In the genomic region with DNA sequence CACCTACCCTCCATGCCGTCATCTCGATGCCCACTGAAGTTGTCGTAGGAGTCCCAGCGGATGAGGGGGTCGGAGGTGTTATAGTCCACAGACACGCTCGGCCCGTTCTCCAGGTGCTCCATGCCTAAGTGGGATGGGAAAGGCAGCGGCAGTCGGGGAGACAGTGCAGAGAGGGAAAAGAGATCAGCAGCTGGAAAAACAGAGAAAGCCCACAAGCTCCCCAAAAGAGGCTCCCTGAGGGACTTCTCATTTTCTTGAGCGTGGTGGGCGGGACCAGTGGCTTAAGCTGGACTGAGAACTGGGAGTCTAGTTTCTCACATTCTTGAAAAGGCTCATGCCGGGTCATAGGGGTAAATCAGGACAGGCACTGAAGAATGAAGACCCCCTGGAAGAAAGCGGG, we compare ENCODE assay signal across 23 cellular contexts.
A peak's percentile ranks its signal among the peaks of the same experiment; 100 is the strongest.
DNase-seq lines count a peak whose midpoint lies in the region; ATAC-seq and TF ChIP-seq lines count a peak whose summit lies in the region.
"Had no signal": no experiment of that assay in that cellular context is flagged by ENCODE, and none has a peak within 500 bp of the region (broad histone marks: within the 10 kb centered on the region; RNA-seq: fewer than 3 reads in every experiment).

No MANE protein-coding gene starts in this region.

- ATAC-seq in HG03442 (IDR thresholded peaks at IDR 0.05; ENCODE audit: unreplicated experiment): no peak
- ATAC-seq: stimulated activated memory B cell treated with anti-CD40 and anti-IgM and Interleukin-4, amounts not matched to agents 10 μg/mL and 1 μg/mL and 100 μg/mL, for 72 hours had no signal

- H3K9me3 ChIP-seq in stomach: no peaks in the 10 kb centered on the region
- H3K9me3 ChIP-seq: A549, BLaER1, colonic mucosa had no signal

- DNase-seq in Kasumi-1 (lab: John Stamatoyannopoulos, UW) (peak; percentile 2 to 11), chondrocyte (ENCODE audit: low spot score) (no peak), myocyte (ENCODE audit: low read depth) (peak; percentile 75), stomach (no peak), HT-29 (ENCODE audit: low spot score) (no peak), T-helper 9 cell (no peak)
- DNase-seq in activated naive CD8-positive, alpha-beta T cell treated with anti-CD3 and anti-CD28 coated beads for 36 hours: no peak
- DNase-seq: activated B cell treated with CpG ODN at 0.5 μM for 24 hours; activated CD4-positive, alpha-beta memory T cell treated with anti-CD3 and anti-CD28 coated beads, Interleukin-2, amount 10 ng/mL, durations not matched to agents 7 days and 5 days; activated naive CD4-positive, alpha-beta T cell treated with Interleukin-2 at 50 U/mL for 16 hours; activated T-cell treated with anti-CD3 and anti-CD28 coated beads, Interleukin-2, amount 50 U/mL, for 1 hour; colonic mucosa; foreskin melanocyte; GM23248; KG1; kidney glomerular epithelial cell; NCI-H1092 treated with DMSO at 0.1 percent for 48 hours; NCI-H524; SHP77 treated with DMSO at 0.1 percent for 48 hours had no signal

- peaks cover 19% of the 10 kb centered on the region for H3K4me1 Mint-ChIP-seq in chondrocyte (ENCODE audit: low read depth)
- no peaks in the 10 kb centered on the region for H3K4me1 Mint-ChIP-seq in activated naive CD8-positive, alpha-beta T cell treated with anti-CD3 and anti-CD28 coated beads for 36 hours
- H3K4me1 Mint-ChIP-seq: activated CD4-positive, alpha-beta memory T cell treated with anti-CD3 and anti-CD28 coated beads, Interleukin-2, amount 10 ng/mL, durations not matched to agents 7 days and 5 days had no signal

- peak overlapping the region in 4 of 5 donors; percentile 14 to 71 (median 38) for H3K27ac ChIP-seq in stomach
- H3K27ac ChIP-seq: A549, BLaER1, colonic mucosa, GM23248 had no signal

- H3K4me3 Mint-ChIP-seq in chondrocyte (ENCODE audit: unreplicated experiment): no peak overlapping the region
- H3K4me3 Mint-ChIP-seq in activated naive CD8-positive, alpha-beta T cell treated with anti-CD3 and anti-CD28 coated beads for 36 hours: no peak overlapping the region
- H3K4me3 Mint-ChIP-seq: activated B cell treated with CpG ODN at 0.5 μM for 24 hours; activated CD4-positive, alpha-beta memory T cell treated with anti-CD3 and anti-CD28 coated beads, Interleukin-2, amount 10 ng/mL, durations not matched to agents 7 days and 5 days; stimulated activated memory B cell treated with anti-CD40 and anti-IgM and Interleukin-4, amounts not matched to agents 10 μg/mL and 1 μg/mL and 100 μg/mL, for 72 hours had no signal

- TF ChIP-seq CTCF in chondrocyte (IDR thresholded peaks at IDR 0.05) (peak; percentile 4), stomach (IDR thresholded peaks at IDR 0.05) (no peak)

- no peak overlapping the region for H3K4me3 ChIP-seq in stomach
- H3K4me3 ChIP-seq: A549, BLaER1, colonic mucosa, GM23248 had no signal

- TF ChIP-seq EP300 in stomach (IDR thresholded peaks at IDR 0.05): no peak

- no peaks in the 10 kb centered on the region for H3K27me3 ChIP-seq in stomach
- H3K27me3 ChIP-seq: BLaER1, colonic mucosa had no signal

- no peak for TF ChIP-seq POLR2A in stomach (IDR thresholded peaks at IDR 0.05)

- 80 to 86% (median 84%) methylated on average over 14 of the region's 14 CpGs for WGBS in stomach, 5 donors

- no peaks in the 10 kb centered on the region for H3K9me3 Mint-ChIP-seq in chondrocyte (ENCODE audit: low read depth)
- no peaks in the 10 kb centered on the region for H3K9me3 Mint-ChIP-seq in activated naive CD8-positive, alpha-beta T cell treated with anti-CD3 and anti-CD28 coated beads for 36 hours
- H3K9me3 Mint-ChIP-seq: activated B cell treated with CpG ODN at 0.5 μM for 24 hours; activated CD4-positive, alpha-beta memory T cell treated with anti-CD3 and anti-CD28 coated beads, Interleukin-2, amount 10 ng/mL, durations not matched to agents 7 days and 5 days had no signal

- intact Hi-C loops in stomach (cut with DNase I; ENCODE audit: low total_unique reads): no loop called here

- H3K4me1 ChIP-seq in stomach: peaks cover 0 to 67% (median 23%) of the 10 kb centered on the region in 4 donors
- H3K4me1 ChIP-seq: A549, colonic mucosa had no signal

- H3K27me3 Mint-ChIP-seq in chondrocyte (ENCODE audit: low read depth): no peaks in the 10 kb centered on the region
- H3K27me3 Mint-ChIP-seq in activated naive CD8-positive, alpha-beta T cell treated with anti-CD3 and anti-CD28 coated beads for 36 hours: peaks cover 4% of the 10 kb centered on the region
- H3K27me3 Mint-ChIP-seq: activated B cell treated with CpG ODN at 0.5 μM for 24 hours; activated CD4-positive, alpha-beta memory T cell treated with anti-CD3 and anti-CD28 coated beads, Interleukin-2, amount 10 ng/mL, durations not matched to agents 7 days and 5 days; stimulated activated memory B cell treated with anti-CD40 and anti-IgM and Interleukin-4, amounts not matched to agents 10 μg/mL and 1 μg/mL and 100 μg/mL, for 72 hours had no signal

- H3K36me3 ChIP-seq in stomach: peaks cover 72 to 98% (median 96%) of the 10 kb centered on the region in 4 donors
- H3K36me3 ChIP-seq: colonic mucosa had no signal

- peak overlapping the region; percentile 32 for H3K27ac Mint-ChIP-seq in chondrocyte (ENCODE audit: unreplicated experiment)
- no peak overlapping the region for H3K27ac Mint-ChIP-seq in activated naive CD8-positive, alpha-beta T cell treated with anti-CD3 and anti-CD28 coated beads for 36 hours
- H3K27ac Mint-ChIP-seq: activated B cell treated with CpG ODN at 0.5 μM for 24 hours; activated CD4-positive, alpha-beta memory T cell treated with anti-CD3 and anti-CD28 coated beads, Interleukin-2, amount 10 ng/mL, durations not matched to agents 7 days and 5 days; stimulated activated memory B cell treated with anti-CD40 and anti-IgM and Interleukin-4, amounts not matched to agents 10 μg/mL and 1 μg/mL and 100 μg/mL, for 72 hours had no signal

- H3K36me3 Mint-ChIP-seq in chondrocyte (ENCODE audit: low read depth): peaks cover 51% of the 10 kb centered on the region
- no peaks in the 10 kb centered on the region for H3K36me3 Mint-ChIP-seq in activated naive CD8-positive, alpha-beta T cell treated with anti-CD3 and anti-CD28 coated beads for 36 hours
- H3K36me3 Mint-ChIP-seq: stimulated activated memory B cell treated with anti-CD40 and anti-IgM and Interleukin-4, amounts not matched to agents 10 μg/mL and 1 μg/mL and 100 μg/mL, for 72 hours had no signal

Comparison
In these comparisons a context has a peak if more than half of its experiments do, and no peak if none do; other contexts are left out.
1. DNase-seq: peak in Kasumi-1 (2 of 2) and myocyte (single experiment); none in chondrocyte (single experiment), stomach (single experiment), activated naive CD8-positive, alpha-beta T cell treated with anti-CD3 and anti-CD28 coated beads for 36 hours (single experiment), HT-29 (single experiment) and T-helper 9 cell (single experiment).